In genomic region chr22:40509401-40510134, GRCh38 we compare ENCODE assay signal across 9 cellular contexts.
A peak's percentile ranks its signal among the peaks of the same experiment; 100 is the strongest.
DNase-seq lines count a peak whose midpoint lies in the region; ATAC-seq and TF ChIP-seq lines count a peak whose summit lies in the region.
"Had no signal": no experiment of that assay in that cellular context is flagged by ENCODE, and none has a peak within 500 bp of the region (broad histone marks: within the 10 kb centered on the region; RNA-seq: fewer than 3 reads in every experiment).

No MANE protein-coding gene starts in this region.

- H3K4me3 Mint-ChIP-seq in MCF 10A (ENCODE audit: unreplicated experiment), result peak overlapping the region; percentile 31

- TF ChIP-seq CTCF in MCF 10A (IDR thresholded peaks at IDR 0.05; ENCODE audit: unreplicated experiment), result no peak

- peak; percentile 25 for DNase-seq in HK-2 (ENCODE audit: unreplicated experiment)
- DNase-seq in MCF 10A (ENCODE audit: unreplicated experiment), result peak; percentile 97
- peak; percentile 84 for DNase-seq in left kidney (ENCODE audit: low read depth, low spot score)
- peak in 7 of 49 donors; percentile 3 to 40 (median 18) for DNase-seq in substantia nigra (lab: John Stamatoyannopoulos, UW)
- no peak for DNase-seq in HPDE6-E6E7 (ENCODE audit: extremely low spot score)
- DNase-seq in DMS153 treated with DMSO at 0.1 percent for 48 hours (lab: John Stamatoyannopoulos, UW; ENCODE audit: unreplicated experiment), result no peak
- DNase-seq: stimulated activated CD4-positive, alpha-beta T cell treated with anti-CD3 and anti-CD28 coated beads, Interleukin-2, amount 100 ng/mL, for 24 hours had no signal

- no peaks in the 10 kb centered on the region for H3K9me3 Mint-ChIP-seq in MCF 10A (ENCODE audit: unreplicated experiment)

- no peaks in the 10 kb centered on the region for H3K27me3 Mint-ChIP-seq in MCF 10A (ENCODE audit: insufficient read depth, unreplicated experiment)

- H3K27ac ChIP-seq in substantia nigra (ENCODE audit: low read depth, low read length, poor library complexity, severe bottlenecking), result peak overlapping the region; percentile 44

- peak overlapping the region; percentile 85 for H3K27ac Mint-ChIP-seq in MCF 10A (ENCODE audit: low read depth, unreplicated experiment)

- ATAC-seq in GM21447 (IDR thresholded peaks at IDR 0.05; ENCODE audit: unreplicated experiment) (no peak), GM21390 (IDR thresholded peaks at IDR 0.05; ENCODE audit: unreplicated experiment) (no peak)

- intact Hi-C loops in MCF 10A (cut with micrococcal nuclease), result no loop called here

- peaks cover 44% of the 10 kb centered on the region for H3K4me1 Mint-ChIP-seq in MCF 10A (ENCODE audit: insufficient read depth, unreplicated experiment)

- CTCF ChIA-PET in MCF 10A (lab: Yijun Ruan, JAX), result interaction anchor here (0.5 to 2.2 kb wide), 11 partner anchors 15 to 137 kb away, joined by 3 to 8 read pairs (median 4); no protein-coding TSS in a partner anchor

- no peaks in the 10 kb centered on the region for H3K36me3 Mint-ChIP-seq in MCF 10A (ENCODE audit: insufficient read depth, unreplicated experiment)

- POLR2A ChIA-PET in MCF 10A (lab: Yijun Ruan, JAX), result interaction anchor here (0.7 to 5.2 kb wide), 26 partner anchors 9 to 142 kb away, joined by 3 to 55 read pairs (median 5); partner anchors contain the start of gene MRTFA

- BruUV-seq in MCF 10A (replicated peaks; lab: Mats Ljungman, UMichigan), result TSS peak; percentile 10

Comparison
In these comparisons a context has a peak if more than half of its experiments do, and no peak if none do; other contexts are left out.
1. DNase-seq: peak in HK-2 (single experiment), MCF 10A (single experiment) and left kidney (single experiment); none in HPDE6-E6E7 (single experiment) and DMS153 treated with DMSO at 0.1 percent for 48 hours (single experiment).